In the genomic region with DNA sequence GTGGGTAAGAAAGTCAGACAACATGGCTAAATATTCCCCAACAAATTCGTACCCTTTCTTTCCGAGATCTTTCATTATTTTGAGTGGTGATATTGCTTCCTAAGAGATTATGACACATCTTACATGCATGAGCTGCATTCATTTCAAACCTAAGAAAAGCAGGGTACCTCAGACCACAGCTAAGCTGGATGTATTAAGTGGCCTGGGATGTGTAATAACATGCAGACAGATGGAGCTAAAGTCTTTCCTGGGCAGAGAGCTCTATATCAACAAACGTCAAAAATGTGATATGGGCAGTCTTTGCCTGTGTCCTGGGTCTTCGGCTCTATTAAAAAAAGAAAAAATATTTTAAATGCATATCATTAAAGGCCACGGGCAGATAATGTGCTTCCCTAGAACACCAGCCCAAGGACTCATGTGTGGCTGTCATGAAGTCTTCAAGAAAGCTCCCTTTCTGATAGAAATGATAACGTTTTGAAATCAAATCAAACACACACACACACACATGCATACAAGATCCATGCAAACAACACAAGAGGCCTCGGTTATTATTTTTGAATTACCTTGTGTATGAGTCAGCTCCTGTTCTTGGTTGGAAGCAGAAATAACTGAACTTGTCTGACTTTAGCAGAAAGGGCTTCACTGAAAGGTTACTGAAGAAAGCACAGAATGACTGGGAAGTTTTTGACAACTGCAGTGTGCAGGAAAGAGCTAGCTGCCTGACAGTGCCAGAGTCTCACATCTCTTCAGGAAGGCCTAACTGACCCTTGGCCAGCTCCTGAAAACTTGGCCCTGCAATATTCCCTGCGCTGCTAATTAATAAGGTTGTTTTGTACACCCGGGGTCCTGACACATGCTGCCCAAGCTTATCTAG, we compare ENCODE assay signal across 1 cellular context.
TF ChIP-seq lines count a peak whose summit lies in the region.

No MANE protein-coding gene starts in this region.

TF ChIP-seq in WTC11, 78 proteins besides CTCF, POLR2A, EP300 and RAD21 (continued from another document):
- TF ChIP-seq JAZF1 (CRISPR knock-in tag; IDR thresholded peaks at IDR 0.05) (no peak), ZNF416 (CRISPR knock-in tag; IDR thresholded peaks at IDR 0.05) (no peak), CREB1 (CRISPR knock-in tag; IDR thresholded peaks at IDR 0.05) (no peak)
- TF ChIP-seq, protein P1, sequence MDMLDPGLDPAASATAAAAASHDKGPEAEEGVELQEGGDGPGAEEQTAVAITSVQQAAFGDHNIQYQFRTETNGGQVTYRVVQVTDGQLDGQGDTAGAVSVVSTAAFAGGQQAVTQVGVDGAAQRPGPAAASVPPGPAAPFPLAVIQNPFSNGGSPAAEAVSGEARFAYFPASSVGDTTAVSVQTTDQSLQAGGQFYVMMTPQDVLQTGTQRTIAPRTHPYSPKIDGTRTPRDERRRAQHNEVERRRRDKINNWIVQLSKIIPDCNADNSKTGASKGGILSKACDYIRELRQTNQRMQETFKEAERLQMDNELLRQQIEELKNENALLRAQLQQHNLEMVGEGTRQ (CRISPR knock-in tag; IDR thresholded peaks at IDR 0.05), result no peak
TF ChIP-seq in WTC11: peak in this region for 0.
